Comparison of ENCODE assay signal across 20 cellular contexts in the genomic region with DNA sequence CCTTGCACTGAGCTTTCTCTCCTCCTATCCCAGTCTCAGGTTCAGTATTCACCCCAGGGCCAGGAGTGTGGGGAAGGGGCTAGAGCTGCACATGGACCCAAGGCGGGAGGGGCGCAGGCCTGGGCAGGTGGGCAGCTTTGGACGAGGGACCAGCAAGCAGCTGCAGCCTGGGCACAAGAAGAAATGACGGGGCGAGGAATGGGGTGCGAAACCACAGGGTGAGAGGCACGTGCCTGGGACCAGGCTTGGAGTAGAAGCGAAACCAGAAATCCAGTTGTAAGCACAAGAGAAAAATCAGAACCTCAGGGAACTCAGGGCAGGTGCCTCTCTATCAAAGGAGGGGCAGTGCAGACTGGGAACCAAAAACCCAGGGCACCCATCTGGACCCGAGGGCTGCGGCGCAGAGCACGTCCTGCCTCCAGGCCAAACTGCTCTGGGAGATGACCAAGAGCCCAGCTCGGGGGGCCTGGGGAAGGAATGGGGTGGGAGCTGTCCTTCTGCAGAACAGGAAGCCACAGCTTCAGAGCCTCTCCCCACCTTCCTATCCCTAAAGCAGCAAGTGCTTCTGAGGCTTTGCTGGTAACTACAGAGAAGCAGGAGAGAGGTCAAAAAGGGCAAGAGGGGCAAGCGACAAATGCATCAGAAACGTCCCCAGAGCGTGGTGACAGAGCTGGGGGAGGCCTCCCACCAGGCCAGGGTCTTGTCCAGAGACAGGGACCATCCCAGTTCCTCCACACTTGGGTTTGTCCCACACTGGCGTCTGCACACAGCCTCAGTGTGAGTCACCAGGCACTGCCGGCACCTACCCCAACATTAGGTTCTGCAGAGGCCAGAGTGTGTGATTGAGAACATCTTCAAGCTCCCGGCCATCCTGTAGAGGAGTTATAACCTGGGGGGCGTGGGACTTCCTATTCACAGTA. TPM values are rescaled to one million over a fixed set of nuclear protein-coding genes. Genes with fewer than 3 reads are reported as not detected.
"Had no signal": no experiment of that assay in that cellular context is flagged by ENCODE, and none has a peak within 500 bp of the region (broad histone marks: within the 10 kb centered on the region; RNA-seq: fewer than 3 reads in every experiment).

No MANE protein-coding gene starts in this region.

- H3K9me3 Mint-ChIP-seq: activated T-cell treated with anti-CD3 and anti-CD28 coated beads, Interleukin-2, amount 50 U/mL, for 4 hours; naive B cell had no signal

- DNase-seq: activated CD4-positive, CD25-positive, alpha-beta regulatory T cell; activated CD8-positive, alpha-beta memory T cell treated with anti-CD3 and anti-CD28 coated beads, Interleukin-2, amount 10 ng/mL, durations not matched to agents 7 days and 5 days; activated gamma-delta T cell treated with Interleukin-2 at 50 U/mL for 16 hours; activated T-cell treated with anti-CD3 and anti-CD28 coated beads, Interleukin-2, amount 50 U/mL, for 4 hours; colonic mucosa; effector CD4-positive, alpha-beta T cell; hippocampal formation; kidney glomerular epithelial cell; lower lobe of right lung; naive B cell; stimulated activated CD4-positive, alpha-beta T cell treated with anti-CD3 and anti-CD28 coated beads, Interleukin-2, amount 100 ng/mL, for 48 hours; stomach; T-helper 17 cell; uterus had no signal

- H3K4me1 ChIP-seq: colonic mucosa, gastroesophageal sphincter, lower lobe of right lung, right lobe of liver, uterus had no signal

- H3K4me3 ChIP-seq: colonic mucosa, gastroesophageal sphincter, lower lobe of right lung, right lobe of liver, stomach, uterus had no signal

- H3K36me3 ChIP-seq: colonic mucosa, gastroesophageal sphincter, lower lobe of right lung, neutrophil, right lobe of liver, stomach, uterus had no signal

- H3K36me3 Mint-ChIP-seq: activated CD8-positive, alpha-beta memory T cell treated with anti-CD3 and anti-CD28 coated beads, Interleukin-2, amount 10 ng/mL, durations not matched to agents 7 days and 5 days; naive B cell had no signal

- H3K27ac Mint-ChIP-seq: activated CD8-positive, alpha-beta memory T cell treated with anti-CD3 and anti-CD28 coated beads, Interleukin-2, amount 10 ng/mL, durations not matched to agents 7 days and 5 days; progenitor cell of endocrine pancreas; T-helper 17 cell had no signal

- H3K4me3 Mint-ChIP-seq: activated CD8-positive, alpha-beta memory T cell treated with anti-CD3 and anti-CD28 coated beads, Interleukin-2, amount 10 ng/mL, durations not matched to agents 7 days and 5 days; activated T-cell treated with anti-CD3 and anti-CD28 coated beads, Interleukin-2, amount 50 U/mL, for 4 hours; naive B cell; T-helper 17 cell had no signal

- H3K27me3 ChIP-seq: colonic mucosa, gastroesophageal sphincter, neutrophil, right lobe of liver, stomach, uterus had no signal

- ATAC-seq: activated CD8-positive, alpha-beta memory T cell treated with anti-CD3 and anti-CD28 coated beads, Interleukin-2, amount 10 ng/mL, durations not matched to agents 7 days and 5 days; activated T-cell treated with anti-CD3 and anti-CD28 coated beads, Interleukin-2, amount 50 U/mL, for 4 hours; gastroesophageal sphincter; T-helper 17 cell had no signal

- H3K27ac ChIP-seq: colonic mucosa, gastroesophageal sphincter, lower lobe of right lung, neutrophil, right lobe of liver, stomach, uterus had no signal

- H3K9me3 ChIP-seq: colonic mucosa, gastroesophageal sphincter, lower lobe of right lung, neutrophil, right lobe of liver, stomach, uterus had no signal

RNA-seq across cellular contexts. Expression of gene TMPRSS4, which starts 18.3 kb away (rescaled TPM):
- total RNA-seq: astrocyte, fibroblast of lung, T-helper 17 cell had no signal
- polyA plus RNA-seq: fibroblast of lung had no signal

RNA-seq across cellular contexts. Expression of gene SMIM35, which starts 28.2 kb away (rescaled TPM):
- total RNA-seq: activated T-cell treated with anti-CD3 and anti-CD28 coated beads, Interleukin-2, amount 50 U/mL, for 4 hours; astrocyte; colonic mucosa; fibroblast of lung; lower lobe of right lung; progenitor cell of endocrine pancreas; right lobe of liver; stomach; uterus had no signal
- polyA plus RNA-seq: fibroblast of lung had no signal
